ENCODE assay signal across 9 cellular contexts in the genomic region with DNA sequence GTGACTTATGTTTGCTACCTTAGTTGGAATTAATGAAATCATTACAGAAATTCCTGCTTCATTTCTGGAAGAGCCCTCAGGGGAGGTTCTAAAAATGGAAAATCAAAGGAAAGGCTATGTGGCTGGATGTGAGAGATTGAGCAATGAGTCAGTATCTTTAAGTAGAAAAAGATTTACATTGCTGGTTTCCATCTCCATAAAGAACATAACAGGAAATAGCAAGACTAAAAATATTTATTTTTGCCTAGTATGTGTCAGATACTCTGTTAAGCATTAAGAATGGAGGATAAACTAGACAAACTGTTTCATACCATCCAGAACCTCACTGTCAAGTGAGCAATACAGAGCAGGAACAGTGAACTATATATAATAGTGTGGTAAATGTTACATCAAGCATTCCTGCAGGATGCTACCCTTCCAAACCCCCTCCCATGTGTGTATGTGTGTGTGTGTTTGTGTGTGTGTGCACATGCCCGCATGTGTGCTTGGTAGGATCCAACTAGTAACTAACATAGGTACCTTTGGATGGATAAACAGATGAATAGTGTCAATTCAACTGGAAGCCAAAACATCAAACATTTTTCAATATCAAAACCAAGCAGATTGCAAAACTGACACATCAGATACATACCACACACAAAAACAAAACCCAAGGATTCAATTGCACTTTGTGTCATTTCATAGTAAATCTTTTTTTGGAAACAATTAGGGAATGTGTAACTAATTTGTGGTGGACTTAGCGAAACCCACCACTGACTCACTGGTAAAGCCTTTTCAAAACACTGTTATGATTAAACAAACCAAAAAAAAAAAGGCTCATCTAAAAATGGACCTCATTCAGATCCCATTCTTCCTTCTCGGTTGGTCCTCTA.
DNase-seq lines count a peak whose midpoint lies in the region; ATAC-seq, FAIRE-seq and TF ChIP-seq lines count a peak whose summit lies in the region.
"Had no signal": no experiment of that assay in that cellular context is flagged by ENCODE, and none has a peak within 500 bp of the region (broad histone marks: within the 10 kb centered on the region; RNA-seq: fewer than 3 reads in every experiment).

No MANE protein-coding gene starts in this region.

- H4K20me1 ChIP-seq in GM12878 (ENCODE audit: control insufficient read depth, insufficient read depth) (no peaks in the 10 kb centered on the region), osteoblast (ENCODE audit: insufficient read depth, low read length) (no peaks in the 10 kb centered on the region)

- POLR2A ChIA-PET in GM12878 (lab: Charles Lee), result no interaction called here

- no peaks in the 10 kb centered on the region for H3K4me1 ChIP-seq in GM12878 (ENCODE audit: control insufficient read depth, insufficient read depth, low read length)
- H3K4me1 ChIP-seq in osteoblast (ENCODE audit: insufficient read depth, low read length), result peaks cover 38% of the 10 kb centered on the region
- no peaks in the 10 kb centered on the region for H3K4me1 ChIP-seq in mesendoderm (ENCODE audit: control insufficient read depth, low read depth, low read length)

- H3K79me1 ChIP-seq in mesendoderm (ENCODE audit: low read length), result no peaks in the 10 kb centered on the region

- no peak overlapping the region for H4K8ac ChIP-seq in mesendoderm (ENCODE audit: low read depth, low read length)

- H2BK120ac ChIP-seq in mesendoderm (ENCODE audit: low read depth, low read length), result no peak overlapping the region

- H3K18ac ChIP-seq in mesendoderm (ENCODE audit: low read length), result no peak overlapping the region

- no peak overlapping the region for H2BK15ac ChIP-seq in mesendoderm (replicated peaks; ENCODE audit: low read depth)

- no peak overlapping the region for H3K27ac ChIP-seq in GM12878 (ENCODE audit: control insufficient read depth, insufficient read depth)
- H3K27ac ChIP-seq in osteoblast (ENCODE audit: low read depth, low read length), result peak overlapping the region; percentile 79
- no peak overlapping the region for H3K27ac ChIP-seq in mesendoderm (ENCODE audit: low read depth, low read length)

- H3K4ac ChIP-seq in mesendoderm (ENCODE audit: low read depth, low read length), result no peak overlapping the region

- TF ChIP-seq EP300 in GM12878 (IDR thresholded peaks at IDR 0.05; ENCODE audit: borderline replicate concordance in 1 of 2, control insufficient read depth in 1 of 2, low read depth in 2 of 2, low read length in 2 of 2), result no peak

- no peaks in the 10 kb centered on the region for H3K36me3 ChIP-seq in GM12878 (ENCODE audit: control insufficient read depth in 2 of 2, insufficient read depth in 2 of 2, low read length in 1 of 2)
- no peaks in the 10 kb centered on the region for H3K36me3 ChIP-seq in osteoblast (ENCODE audit: insufficient read depth, low read length)
- no peaks in the 10 kb centered on the region for H3K36me3 ChIP-seq in mesendoderm (ENCODE audit: control insufficient read depth, insufficient read depth, low read length)

- no peak overlapping the region for H2AK5ac ChIP-seq in mesendoderm (ENCODE audit: low read length)

- WGBS in GM12878 (ENCODE audit: insufficient coverage, insufficient replicate concordance, low lambda C conversion rate, missing lambda C conversion rate), result 14% methylated on average over 3 of the region's 3 CpGs
- WGBS in mesendoderm (ENCODE audit: extremely low coverage, insufficient coverage, low lambda C conversion rate), result no CpG with 5 or more reads among the region's 3 CpGs

- TF ChIP-seq RAD21 in GM12878 (IDR thresholded peaks at IDR 0.05; ENCODE audit: insufficient read depth, low read depth, low read length), result no peak

- in situ Hi-C loops in GM12878 (cut with MboI), result no loop called here

- H3K4me2 ChIP-seq in GM12878 (ENCODE audit: control insufficient read depth, insufficient read depth) (no peak overlapping the region), osteoblast (ENCODE audit: insufficient read depth, low read length) (peak overlapping the region; percentile 61), mesendoderm (ENCODE audit: low read length) (no peak overlapping the region)

- DNase-seq in GM12878 (ENCODE audit: low read depth, low spot score) (no peak), osteoblast (ENCODE audit: insufficient read length, low spot score, missing footprints) (no peak), posterior vena cava (ENCODE audit: low spot score) (no peak), mesendoderm (no peak), cerebellum (ENCODE audit: low spot score) (no peak)
- DNase-seq: activated gamma-delta T cell treated with Interleukin-2 at 50 U/mL for 16 hours had no signal

- BruUV-seq in GM12878 (replicated peaks; lab: Mats Ljungman, UMichigan), result no TSS peak

- H3K56ac ChIP-seq in mesendoderm (ENCODE audit: low read length), result no peak overlapping the region

- no peaks in the 10 kb centered on the region for H3K27me3 ChIP-seq in GM12878 (replicated peaks in 1 of 2; ENCODE audit: control insufficient read depth in 2 of 2, insufficient read depth in 2 of 2, low read length in 1 of 2)
- no peaks in the 10 kb centered on the region for H3K27me3 ChIP-seq in osteoblast (ENCODE audit: insufficient read depth, low read length)
- no peaks in the 10 kb centered on the region for H3K27me3 ChIP-seq in mesendoderm (ENCODE audit: insufficient read depth, low read length, poor library complexity)

- H3K9ac ChIP-seq in GM12878 (ENCODE audit: control insufficient read depth, insufficient read depth, low read length), result no peak overlapping the region
- H3K9ac ChIP-seq in mesendoderm (ENCODE audit: low read length), result no peak overlapping the region

- intact Hi-C loops in GM12878 (cut with micrococcal nuclease; ENCODE audit: unreplicated experiment), result no loop called here
- intact Hi-C loops in posterior vena cava (cut with DNase I), result no loop called here

- ATAC-seq in GM18861 (IDR thresholded peaks at IDR 0.05; ENCODE audit: unreplicated experiment) (peak; percentile 55), HG03196 (IDR thresholded peaks at IDR 0.05; ENCODE audit: unreplicated experiment) (peak; percentile 49), GM12878 (no peak), HG03095 (IDR thresholded peaks at IDR 0.05; ENCODE audit: unreplicated experiment) (no peak)

- RAD21 ChIA-PET in GM12878 (lab: Charles Lee; ENCODE audit: unreplicated experiment), result no interaction called here

- H3K9me3 ChIP-seq in GM12878 (replicated peaks; ENCODE audit: control insufficient read depth, insufficient read depth, low read length), result no peaks in the 10 kb centered on the region
- no peaks in the 10 kb centered on the region for H3K9me3 ChIP-seq in osteoblast (ENCODE audit: low read depth, low read length)

- no peak overlapping the region for H2BK5ac ChIP-seq in mesendoderm (ENCODE audit: low read length)

- H4K5ac ChIP-seq in mesendoderm (ENCODE audit: low read length), result no peak overlapping the region

- TF ChIP-seq CTCF in GM12878 (IDR thresholded peaks at IDR 0.05 in 2 of 3, conservative IDR thresholded peaks at IDR 0.05 in 1 of 3; ENCODE audit: control insufficient read depth in 2 of 3, extremely low read depth in 1 of 3, insufficient read depth in 1 of 3, low read depth in 3 of 3, low read length in 3 of 3) (no peak), osteoblast (IDR thresholded peaks at IDR 0.05; ENCODE audit: extremely low read depth, low read depth, low read length) (no peak)

- H3K79me2 ChIP-seq in GM12878 (ENCODE audit: control insufficient read depth, insufficient read depth, low read length) (no peaks in the 10 kb centered on the region), osteoblast (ENCODE audit: insufficient read depth, low read length) (peaks cover 3% of the 10 kb centered on the region), mesendoderm (ENCODE audit: control insufficient read depth, insufficient read depth, low read length) (no peaks in the 10 kb centered on the region)

- peak; percentile 49 for FAIRE-seq in GM12878 (lab: Jason Lieb, UNC)

- no peak overlapping the region for H2AFZ ChIP-seq in GM12878 (ENCODE audit: control insufficient read depth, low read depth, low read length)
- peak overlapping the region; percentile 17 for H2AFZ ChIP-seq in osteoblast (ENCODE audit: low read length)

- CTCF ChIA-PET in GM12878 (lab: Yijun Ruan, JAX), result no interaction called here

- H3K4me3 ChIP-seq in GM12878 (no peak overlapping the region), osteoblast (ENCODE audit: insufficient read depth, low read length) (no peak overlapping the region), mesendoderm (ENCODE audit: low read length) (no peak overlapping the region)

- SMC1A ChIA-PET in GM12878 (lab: Charles Lee; ENCODE audit: uncharacterized antibody, unreplicated experiment), result no interaction called here

- no peak for TF ChIP-seq POLR2A in GM12878 (IDR thresholded peaks at IDR 0.05; ENCODE audit: low read depth, low read length)

- H3K23ac ChIP-seq in mesendoderm (ENCODE audit: low read length), result no peak overlapping the region

TF ChIP-seq in GM12878, 131 proteins besides CTCF, POLR2A, EP300 and RAD21:
- TF ChIP-seq NFXL1 (IDR thresholded peaks at IDR 0.05; ENCODE audit: borderline replicate concordance) (no peak), SP1 (IDR thresholded peaks at IDR 0.05; ENCODE audit: low read depth, low read length) (no peak), BRCA1 (IDR thresholded peaks at IDR 0.05; ENCODE audit: low read depth, low read length) (no peak), YY1 (IDR thresholded peaks at IDR 0.05; ENCODE audit: low read depth, low read length) (no peak)
- TF ChIP-seq, protein P1, sequence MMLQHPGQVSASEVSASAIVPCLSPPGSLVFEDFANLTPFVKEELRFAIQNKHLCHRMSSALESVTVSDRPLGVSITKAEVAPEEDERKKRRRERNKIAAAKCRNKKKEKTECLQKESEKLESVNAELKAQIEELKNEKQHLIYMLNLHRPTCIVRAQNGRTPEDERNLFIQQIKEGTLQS (IDR thresholded peaks at IDR 0.05; ENCODE audit: borderline replicate concordance, extremely low read depth, low read depth, low read length), result no peak
- TF ChIP-seq, protein P2, sequence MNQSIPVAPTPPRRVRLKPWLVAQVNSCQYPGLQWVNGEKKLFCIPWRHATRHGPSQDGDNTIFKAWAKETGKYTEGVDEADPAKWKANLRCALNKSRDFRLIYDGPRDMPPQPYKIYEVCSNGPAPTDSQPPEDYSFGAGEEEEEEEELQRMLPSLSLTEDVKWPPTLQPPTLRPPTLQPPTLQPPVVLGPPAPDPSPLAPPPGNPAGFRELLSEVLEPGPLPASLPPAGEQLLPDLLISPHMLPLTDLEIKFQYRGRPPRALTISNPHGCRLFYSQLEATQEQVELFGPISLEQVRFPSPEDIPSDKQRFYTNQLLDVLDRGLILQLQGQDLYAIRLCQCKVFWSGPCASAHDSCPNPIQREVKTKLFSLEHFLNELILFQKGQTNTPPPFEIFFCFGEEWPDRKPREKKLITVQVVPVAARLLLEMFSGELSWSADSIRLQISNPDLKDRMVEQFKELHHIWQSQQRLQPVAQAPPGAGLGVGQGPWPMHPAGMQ (IDR thresholded peaks at IDR 0.05; ENCODE audit: borderline replicate concordance), result no peak
TF ChIP-seq in GM12878: peak in this region for 0.

Comparison
In these comparisons a context has a peak if more than half of its experiments do, and no peak if none do; other contexts are left out.
1. ATAC-seq: peak in GM18861 (single experiment) and HG03196 (single experiment); none in GM12878 (single experiment) and HG03095 (single experiment).